ENCODE assay signal across 12 cellular contexts in genomic region chr9:97704327-97704677, GRCh38. TPM values are rescaled to one million over a fixed set of nuclear protein-coding genes. Genes with fewer than 3 reads are reported as not detected.
DNase-seq lines count a peak whose midpoint lies in the region; ATAC-seq, FAIRE-seq and TF ChIP-seq lines count a peak whose summit lies in the region.
"Had no signal": no experiment of that assay in that cellular context is flagged by ENCODE, and none has a peak within 500 bp of the region (broad histone marks: within the 10 kb centered on the region; RNA-seq: fewer than 3 reads in every experiment).

No MANE protein-coding gene starts in this region.

- no peaks in the 10 kb centered on the region for H3K9me3 Mint-ChIP-seq in CD8-positive, alpha-beta T cell
- H3K9me3 Mint-ChIP-seq in MCF 10A (ENCODE audit: unreplicated experiment) (no peaks in the 10 kb centered on the region), neural progenitor cell (no peaks in the 10 kb centered on the region)
- H3K9me3 Mint-ChIP-seq: stimulated activated naive CD8-positive, alpha-beta T cell treated with anti-CD3 and anti-CD28 coated beads, Interleukin-15, amount 100 ng/mL, for 72 hours had no signal

- no peaks in the 10 kb centered on the region for H3K9me2 ChIP-seq in MM.1S (replicated peaks; ENCODE audit: insufficient read depth, low read length)

- H3K27me3 ChIP-seq in CD8-positive, alpha-beta T cell (ENCODE audit: insufficient read depth, low read length) = no peaks in the 10 kb centered on the region
- H3K27me3 ChIP-seq in MM.1S (replicated peaks; ENCODE audit: insufficient read depth, low read length) (no peaks in the 10 kb centered on the region; the same call in 1 of the 2 replicates), neural progenitor cell (peaks cover 43% of the 10 kb centered on the region)

- H3F3A ChIP-seq in MM.1S (ENCODE audit: insufficient read depth, low read length) (peaks cover 18% of the 10 kb centered on the region), neural progenitor cell (ENCODE audit: low read depth) (no peaks in the 10 kb centered on the region)

- no peak for ATAC-seq in CD8-positive, alpha-beta T cell
- no peak for ATAC-seq in GM19452 (IDR thresholded peaks at IDR 0.05; ENCODE audit: unreplicated experiment)

- peaks cover 8% of the 10 kb centered on the region for H3K27me3 Mint-ChIP-seq in CD8-positive, alpha-beta T cell (ENCODE audit: low read depth)
- H3K27me3 Mint-ChIP-seq in MCF 10A (ENCODE audit: insufficient read depth, unreplicated experiment) (no peaks in the 10 kb centered on the region), neural progenitor cell (ENCODE audit: insufficient read depth, low read depth) (no peaks in the 10 kb centered on the region)

- CTCF ChIA-PET in CD8-positive, alpha-beta T cell (lab: Charles Lee) = no interaction called here
- CTCF ChIA-PET in MCF 10A (lab: Yijun Ruan, JAX) = interaction anchor here (0.5 to 3.6 kb wide), 9 partner anchors 11 to 1506 kb away, joined by 3 to 45 read pairs (median 4); partner anchors contain the start of gene TRMO

- peak overlapping the region; percentile 58 for H3K27ac Mint-ChIP-seq in CD8-positive, alpha-beta T cell
- H3K27ac Mint-ChIP-seq in MCF 10A (ENCODE audit: low read depth, unreplicated experiment) = peak overlapping the region; percentile 97
- peak overlapping the region; percentile 29 for H3K27ac Mint-ChIP-seq in neural progenitor cell

- H3K36me3 Mint-ChIP-seq in CD8-positive, alpha-beta T cell = no peaks in the 10 kb centered on the region
- no peaks in the 10 kb centered on the region for H3K36me3 Mint-ChIP-seq in MCF 10A (ENCODE audit: insufficient read depth, unreplicated experiment)
- H3K36me3 Mint-ChIP-seq in neural progenitor cell = no peaks in the 10 kb centered on the region

- no peaks in the 10 kb centered on the region for H3K9me3 ChIP-seq in CD8-positive, alpha-beta T cell (ENCODE audit: low read length)
- no peaks in the 10 kb centered on the region for H3K9me3 ChIP-seq in MM.1S (replicated peaks; ENCODE audit: insufficient read depth, low read length)
- no peaks in the 10 kb centered on the region for H3K9me3 ChIP-seq in neural progenitor cell (ENCODE audit: low read depth)

- intact Hi-C loops in CD8-positive, alpha-beta T cell (cut with DNase I, micrococcal nuclease) = no loop called here
- intact Hi-C loops in MCF 10A (cut with micrococcal nuclease) = no loop called here

- H3K27ac ChIP-seq in CD8-positive, alpha-beta T cell (ENCODE audit: low read depth, low read length) = no peak overlapping the region
- H3K27ac ChIP-seq in MM.1S (ENCODE audit: low read length) = peak overlapping the region; percentile 85
- H3K27ac ChIP-seq in neural progenitor cell = no peak overlapping the region
- H3K27ac ChIP-seq: C4-2B, cardiac muscle cell had no signal

- H3K4me1 ChIP-seq in CD8-positive, alpha-beta T cell (ENCODE audit: insufficient read depth, low read length) = peaks cover 7% of the 10 kb centered on the region
- H3K4me1 ChIP-seq in MM.1S (ENCODE audit: low read length) (peaks cover 30% of the 10 kb centered on the region), neural progenitor cell (no peaks in the 10 kb centered on the region)

- no peak for FAIRE-seq in urothelium cell line (lab: Jason Lieb, UNC)

- no TSS peak for BruUV-seq in MCF 10A (replicated peaks; lab: Mats Ljungman, UMichigan)

- 0 out of 2 replicates have a peak overlapping the region, but pooled peaks have one; percentile 20 for H2AFZ ChIP-seq in MM.1S (ENCODE audit: low read length)
- no peak overlapping the region for H2AFZ ChIP-seq in neural progenitor cell (replicated peaks)

- TF ChIP-seq CTCF in CD8-positive, alpha-beta T cell (IDR thresholded peaks at IDR 0.05) = no peak
- TF ChIP-seq CTCF in MM.1S (IDR thresholded peaks at IDR 0.05; ENCODE audit: low read length) (no peak), MCF 10A (IDR thresholded peaks at IDR 0.05; ENCODE audit: unreplicated experiment) (no peak), neural progenitor cell (IDR thresholded peaks at IDR 0.05) (no peak)

- H3K4me2 ChIP-seq in MM.1S (ENCODE audit: low read depth, low read length) (peak overlapping the region; percentile 62; the same call in 1 of the 2 replicates), neural progenitor cell (no peak overlapping the region)

- H3K4me3 Mint-ChIP-seq in CD8-positive, alpha-beta T cell = no peak overlapping the region
- peak overlapping the region; percentile 60 for H3K4me3 Mint-ChIP-seq in MCF 10A (ENCODE audit: unreplicated experiment)
- H3K4me3 Mint-ChIP-seq in neural progenitor cell = no peak overlapping the region

- no peak overlapping the region for H3K4me3 ChIP-seq in CD8-positive, alpha-beta T cell (ENCODE audit: low read depth, low read length)
- peak overlapping the region; percentile 16; the same call in 1 of the 2 replicates for H3K4me3 ChIP-seq in MM.1S (ENCODE audit: low read length)
- H3K4me3 ChIP-seq in neural progenitor cell = no peak overlapping the region
- H3K4me3 ChIP-seq: cardiac muscle cell had no signal

- POLR2A ChIA-PET in CD8-positive, alpha-beta T cell (lab: Charles Lee) = no interaction called here
- POLR2A ChIA-PET in MCF 10A (lab: Yijun Ruan, JAX) = interaction anchor here (0.7 to 3.1 kb wide), 12 partner anchors 8 to 353 kb away, joined by 3 to 18 read pairs (median 4); partner anchors contain the start of genes TRMO and XPA

- peak overlapping the region; percentile 42; the same call in 1 of the 2 replicates for H3K9ac ChIP-seq in MM.1S (ENCODE audit: low read length)
- H3K9ac ChIP-seq in neural progenitor cell = no peak overlapping the region

- H3K36me3 ChIP-seq in CD8-positive, alpha-beta T cell (ENCODE audit: insufficient read depth, low read length) = no peaks in the 10 kb centered on the region
- H3K36me3 ChIP-seq in MM.1S (replicated peaks; ENCODE audit: insufficient read depth, low read length) (no peaks in the 10 kb centered on the region), neural progenitor cell (no peaks in the 10 kb centered on the region)
- H3K36me3 ChIP-seq: cardiac muscle cell had no signal

- no peak for DNase-seq in CD8-positive, alpha-beta T cell
- DNase-seq in MM.1S = no peak
- DNase-seq in MCF 10A (ENCODE audit: unreplicated experiment) = no peak
- no peak for DNase-seq in neural progenitor cell (ENCODE audit: low spot score)
- no peak for DNase-seq in iPS-NIHi11 (ENCODE audit: low spot score)
- DNase-seq in H4 (ENCODE audit: low spot score) = no peak
- no peak for DNase-seq in urothelium cell line (ENCODE audit: low spot score)
- DNase-seq: Karpas-422 had no signal

- H4K20me1 ChIP-seq in MM.1S (ENCODE audit: insufficient read depth, low read length) (no peaks in the 10 kb centered on the region), neural progenitor cell (ENCODE audit: low read depth) (no peaks in the 10 kb centered on the region)

- H3K79me2 ChIP-seq in MM.1S (ENCODE audit: low read length) (no peaks in the 10 kb centered on the region), neural progenitor cell (ENCODE audit: low read depth) (no peaks in the 10 kb centered on the region)

- H3K4me1 Mint-ChIP-seq in CD8-positive, alpha-beta T cell (ENCODE audit: low read depth) = peaks cover 9% of the 10 kb centered on the region
- H3K4me1 Mint-ChIP-seq in MCF 10A (ENCODE audit: insufficient read depth, unreplicated experiment) (peaks cover 32% of the 10 kb centered on the region), neural progenitor cell (peaks cover 14% of the 10 kb centered on the region)

RNA-seq across cellular contexts. Expression of gene XPA, which starts 7.2 kb away (rescaled TPM):
- total RNA-seq in CD8-positive, alpha-beta T cell = 10 to 100 TPM; 21.1 to 24.9 TPM
- total RNA-seq in MCF 10A (2022) (11.8 and 12.3 TPM in 2 replicates), neural progenitor cell (ENCODE audit: low replicate concordance) (6.4 and 9.2 TPM in 2 replicates)
- total RNA-seq in H4 (2014; rRNA removed; shearing (Covaris generic)) = 2.7 and 5.9 TPM in 2 replicates

Comparison
In these comparisons a context has a peak if more than half of its experiments do, and no peak if none do; other contexts are left out.
1. H3K27ac Mint-ChIP-seq: peak in every context shown above with its lines; median percentile 97 in MCF 10A; 58 in CD8-positive, alpha-beta T cell; 29 in neural progenitor cell.